ENCODE assay signal across 16 cellular contexts in genomic region chr14:95499354-95499750, GRCh38. TPM values are rescaled to one million over a fixed set of nuclear protein-coding genes. Genes with fewer than 3 reads are reported as not detected.
A peak's percentile ranks its signal among the peaks of the same experiment; 100 is the strongest.
DNase-seq lines count a peak whose midpoint lies in the region; ATAC-seq and TF ChIP-seq lines count a peak whose summit lies in the region.
"Had no signal": no experiment of that assay in that cellular context is flagged by ENCODE, and none has a peak within 500 bp of the region (broad histone marks: within the 10 kb centered on the region; RNA-seq: fewer than 3 reads in every experiment).

No MANE protein-coding gene starts in this region.

- H3K4me2 ChIP-seq in neural progenitor cell, result no peak overlapping the region

- no peak overlapping the region for H2AFZ ChIP-seq in neural progenitor cell (replicated peaks)

- H3K4me1 Mint-ChIP-seq in CD4-positive, alpha-beta memory T cell, result peaks cover 53 to 90% (median 73%) of the 10 kb centered on the region in 4 donors
- H3K4me1 Mint-ChIP-seq in activated T-helper 17 cell treated with anti-CD3 and anti-CD28 coated beads, Interleukin-2, amount 50 U/mL, for 72 hours, result peaks cover 55% of the 10 kb centered on the region
- peaks cover 43% of the 10 kb centered on the region for H3K4me1 Mint-ChIP-seq in neural progenitor cell
- peaks cover 50 to 83% (median 77%) of the 10 kb centered on the region in 7 donors for H3K4me1 Mint-ChIP-seq in naive thymus-derived CD4-positive, alpha-beta T cell

- no peak for DNase-seq in activated CD4-positive, CD25-positive, alpha-beta regulatory T cell treated with anti-CD3 and anti-CD28 coated beads, Interleukin-2, amount 50 U/mL, for 72 hours
- DNase-seq in CD4-positive, alpha-beta memory T cell, result no peak
- DNase-seq in neural progenitor cell (ENCODE audit: low spot score) (no peak), T1000 (lab: John Stamatoyannopoulos, UW) (no peak), posterior vena cava (ENCODE audit: low spot score) (no peak)
- DNase-seq in naive thymus-derived CD4-positive, alpha-beta T cell, result no peak
- DNase-seq: activated CD4-positive, alpha-beta T cell treated with anti-CD3 and anti-CD28 coated beads, Interleukin-2, amount 50 U/mL, for 4 hours; activated gamma-delta T cell treated with Interleukin-2 at 50 U/mL for 16 hours; effector CD8-positive, alpha-beta T cell; lower lobe of right lung; NCI-H526 treated with DMSO at 0.1 percent for 48 hours; RPMI8226 had no signal

- H3K36me3 ChIP-seq in CD4-positive, alpha-beta memory T cell (ENCODE audit: insufficient read depth, low read length), result peaks cover 7% of the 10 kb centered on the region
- no peaks in the 10 kb centered on the region for H3K36me3 ChIP-seq in neural progenitor cell
- H3K36me3 ChIP-seq in naive thymus-derived CD4-positive, alpha-beta T cell (ENCODE audit: control insufficient read depth in 2 of 3, insufficient read depth in 3 of 3, low read length in 3 of 3), result peaks cover 0 to 32% (median 0%) of the 10 kb centered on the region in 3 experiments
- H3K36me3 ChIP-seq: thyroid gland had no signal

- no peak overlapping the region for H3K4me3 ChIP-seq in CD4-positive, alpha-beta memory T cell (ENCODE audit: low read length in 2 of 2)
- H3K4me3 ChIP-seq in neural progenitor cell, result no peak overlapping the region
- H3K4me3 ChIP-seq in naive thymus-derived CD4-positive, alpha-beta T cell (ENCODE audit: low read length), result no peak overlapping the region
- H3K4me3 ChIP-seq: lower lobe of right lung, thyroid gland had no signal

- H3F3A ChIP-seq in neural progenitor cell (ENCODE audit: low read depth), result no peaks in the 10 kb centered on the region

- H3K27me3 Mint-ChIP-seq in CD4-positive, alpha-beta memory T cell, result no peaks in the 10 kb centered on the region
- no peaks in the 10 kb centered on the region for H3K27me3 Mint-ChIP-seq in activated T-helper 17 cell treated with anti-CD3 and anti-CD28 coated beads, Interleukin-2, amount 50 U/mL, for 72 hours
- peaks cover 18% of the 10 kb centered on the region for H3K27me3 Mint-ChIP-seq in neural progenitor cell (ENCODE audit: insufficient read depth, low read depth)
- H3K27me3 Mint-ChIP-seq in naive thymus-derived CD4-positive, alpha-beta T cell, result no peaks in the 10 kb centered on the region
- H3K27me3 Mint-ChIP-seq: natural killer cell treated with Interleukin-12 subunit alpha and Interleukin-12 subunit beta and Interleukin-15 and Interleukin-18, amount 100 ng/mL, for 72 hours had no signal

- POLR2A ChIA-PET in CD4-positive, alpha-beta memory T cell (lab: Charles Lee; ENCODE audit: partially characterized antibody), result interaction anchor here (1.7 kb wide), 1 partner anchor 37 kb away, joined by 5 read pairs; no protein-coding TSS in a partner anchor
- POLR2A ChIA-PET in naive thymus-derived CD4-positive, alpha-beta T cell (lab: Charles Lee), result no interaction called here

- ATAC-seq in activated CD4-positive, CD25-positive, alpha-beta regulatory T cell treated with anti-CD3 and anti-CD28 coated beads, Interleukin-2, amount 50 U/mL, for 24 hours, result peak; percentile 21 to 28
- peak; percentile 37 for ATAC-seq in activated T-helper 17 cell treated with anti-CD3 and anti-CD28 coated beads, Interleukin-2, amount 50 U/mL, for 72 hours (replicated peaks)
- no peak for ATAC-seq in naive thymus-derived CD4-positive, alpha-beta T cell
- ATAC-seq: lower lobe of right lung; natural killer cell treated with Interleukin-12 subunit alpha and Interleukin-12 subunit beta and Interleukin-15 and Interleukin-18, amount 100 ng/mL, for 72 hours had no signal

- H3K27ac Mint-ChIP-seq in CD4-positive, alpha-beta memory T cell, result peak overlapping the region in 6 of 7 donors; percentile 40 to 88 (median 68)
- peak overlapping the region; percentile 79 for H3K27ac Mint-ChIP-seq in activated T-helper 17 cell treated with anti-CD3 and anti-CD28 coated beads, Interleukin-2, amount 50 U/mL, for 72 hours
- H3K27ac Mint-ChIP-seq in neural progenitor cell, result peak overlapping the region; percentile 18
- H3K27ac Mint-ChIP-seq in naive thymus-derived CD4-positive, alpha-beta T cell, result peak overlapping the region in 4 of 9 donors; percentile 6 to 59 (median 22)
- H3K27ac Mint-ChIP-seq: natural killer cell treated with Interleukin-12 subunit alpha and Interleukin-12 subunit beta and Interleukin-15 and Interleukin-18, amount 100 ng/mL, for 72 hours had no signal

- peaks cover 14 to 36% of the 10 kb centered on the region in 2 donors for H3K36me3 Mint-ChIP-seq in CD4-positive, alpha-beta memory T cell
- H3K36me3 Mint-ChIP-seq in activated T-helper 17 cell treated with anti-CD3 and anti-CD28 coated beads, Interleukin-2, amount 50 U/mL, for 72 hours (ENCODE audit: low read depth), result peaks cover 67% of the 10 kb centered on the region
- no peaks in the 10 kb centered on the region for H3K36me3 Mint-ChIP-seq in neural progenitor cell
- peaks cover 6 to 15% (median 11%) of the 10 kb centered on the region in 5 donors for H3K36me3 Mint-ChIP-seq in naive thymus-derived CD4-positive, alpha-beta T cell

- no peaks in the 10 kb centered on the region for H3K27me3 ChIP-seq in CD4-positive, alpha-beta memory T cell (ENCODE audit: insufficient read depth, low read length)
- H3K27me3 ChIP-seq in neural progenitor cell, result no peaks in the 10 kb centered on the region
- no peaks in the 10 kb centered on the region for H3K27me3 ChIP-seq in naive thymus-derived CD4-positive, alpha-beta T cell (ENCODE audit: control insufficient read depth in 2 of 2, insufficient read depth in 2 of 2, low read length in 2 of 2)
- H3K27me3 ChIP-seq: thyroid gland had no signal

- H4K20me1 ChIP-seq in neural progenitor cell (ENCODE audit: low read depth), result no peaks in the 10 kb centered on the region

- intact Hi-C loops in CD4-positive, alpha-beta memory T cell (cut with micrococcal nuclease), result no loop called here
- intact Hi-C loops in naive thymus-derived CD4-positive, alpha-beta T cell (cut with micrococcal nuclease), result loop anchor here (2.0 to 5.0 kb wide), 2 partner anchors 15 to 33 kb away; no protein-coding TSS in a partner anchor
- intact Hi-C loops in posterior vena cava (cut with DNase I), result no loop called here

- peaks cover 75% of the 10 kb centered on the region for H3K4me1 ChIP-seq in CD4-positive, alpha-beta memory T cell (ENCODE audit: insufficient read depth, low read length)
- peaks cover 6% of the 10 kb centered on the region for H3K4me1 ChIP-seq in neural progenitor cell
- H3K4me1 ChIP-seq in naive thymus-derived CD4-positive, alpha-beta T cell (ENCODE audit: control insufficient read depth in 2 of 2, insufficient read depth in 2 of 2, low read length in 2 of 2), result peaks cover 22 to 35% of the 10 kb centered on the region in 2 donors

- H3K9ac ChIP-seq in neural progenitor cell, result no peak overlapping the region

- CTCF ChIA-PET in CD4-positive, alpha-beta memory T cell (lab: Charles Lee; ENCODE audit: partially characterized antibody), result no interaction called here
- CTCF ChIA-PET in naive thymus-derived CD4-positive, alpha-beta T cell (lab: Charles Lee), result interaction anchor here (0.9 kb wide), 1 partner anchor 61 kb away, joined by 3 read pairs; no protein-coding TSS in a partner anchor

- H3K79me2 ChIP-seq in neural progenitor cell (ENCODE audit: low read depth), result no peaks in the 10 kb centered on the region

- TF ChIP-seq CTCF in neural progenitor cell (IDR thresholded peaks at IDR 0.05), result no peak

- H3K9me3 Mint-ChIP-seq in CD4-positive, alpha-beta memory T cell, result no peaks in the 10 kb centered on the region
- H3K9me3 Mint-ChIP-seq in activated T-helper 17 cell treated with anti-CD3 and anti-CD28 coated beads, Interleukin-2, amount 50 U/mL, for 72 hours, result no peaks in the 10 kb centered on the region
- no peaks in the 10 kb centered on the region for H3K9me3 Mint-ChIP-seq in neural progenitor cell
- H3K9me3 Mint-ChIP-seq in naive thymus-derived CD4-positive, alpha-beta T cell, result no peaks in the 10 kb centered on the region
- H3K9me3 Mint-ChIP-seq: natural killer cell treated with Interleukin-12 subunit alpha and Interleukin-12 subunit beta and Interleukin-15 and Interleukin-18, amount 100 ng/mL, for 72 hours had no signal

- peak overlapping the region in 1 of 8 donors; percentile 9 for H3K4me3 Mint-ChIP-seq in CD4-positive, alpha-beta memory T cell
- peak overlapping the region; percentile 41 for H3K4me3 Mint-ChIP-seq in activated T-helper 17 cell treated with anti-CD3 and anti-CD28 coated beads, Interleukin-2, amount 50 U/mL, for 72 hours
- no peak overlapping the region for H3K4me3 Mint-ChIP-seq in neural progenitor cell
- peak overlapping the region in 1 of 10 donors; percentile 9 for H3K4me3 Mint-ChIP-seq in naive thymus-derived CD4-positive, alpha-beta T cell
- H3K4me3 Mint-ChIP-seq: natural killer cell treated with Interleukin-12 subunit alpha and Interleukin-12 subunit beta and Interleukin-15 and Interleukin-18, amount 100 ng/mL, for 72 hours had no signal

- no peaks in the 10 kb centered on the region for H3K9me3 ChIP-seq in CD4-positive, alpha-beta memory T cell (ENCODE audit: control insufficient read depth in 1 of 2, low read length in 2 of 2)
- no peaks in the 10 kb centered on the region for H3K9me3 ChIP-seq in neural progenitor cell (ENCODE audit: low read depth)
- H3K9me3 ChIP-seq in naive thymus-derived CD4-positive, alpha-beta T cell (ENCODE audit: control insufficient read depth in 2 of 3, low read length in 3 of 3), result no peaks in the 10 kb centered on the region
- H3K9me3 ChIP-seq: lower lobe of right lung, thyroid gland had no signal

- no peak overlapping the region for H3K27ac ChIP-seq in CD4-positive, alpha-beta memory T cell (ENCODE audit: low read depth, low read length)
- no peak overlapping the region for H3K27ac ChIP-seq in neural progenitor cell
- no peak overlapping the region for H3K27ac ChIP-seq in naive thymus-derived CD4-positive, alpha-beta T cell (ENCODE audit: low read depth, low read length)
- H3K27ac ChIP-seq: lower lobe of right lung had no signal

RNA-seq across cellular contexts. Expression of gene SYNE3, which starts 17.1 kb away (rescaled TPM):
- 10 to 100 TPM; 47.7 to 52.2 TPM for total RNA-seq in CD4-positive, alpha-beta memory T cell
- 1 to 10 TPM; 4.3 to 9.0 TPM for polyA plus RNA-seq in CD4-positive, alpha-beta memory T cell
- 10 to 100 TPM; 78.9 to 79.1 TPM for total RNA-seq in activated T-helper 17 cell treated with anti-CD3 and anti-CD28 coated beads, Interleukin-2, amount 50 U/mL, for 72 hours
- total RNA-seq in neural progenitor cell (ENCODE audit: low replicate concordance) (0.03 and 0.06 TPM in 2 replicates), posterior vena cava (10 to 100 TPM; 35.7 to 40.0 TPM)
- 10 to 100 TPM; 46.7 to 83.9 (median 52.5) TPM for total RNA-seq in naive thymus-derived CD4-positive, alpha-beta T cell
- 1 to 10 TPM; 6.8 to 7.0 TPM for polyA plus RNA-seq in naive thymus-derived CD4-positive, alpha-beta T cell

RNA-seq across cellular contexts. Expression of gene GLRX5, which starts 35.5 kb away (rescaled TPM):
- 10 to 100 TPM; 17.6 to 18.7 TPM for total RNA-seq in CD4-positive, alpha-beta memory T cell
- polyA plus RNA-seq in CD4-positive, alpha-beta memory T cell, result 10 to 100 TPM; 60.3 to 74.7 TPM
- 10 to 100 TPM; 21.5 to 61.4 TPM for total RNA-seq in activated T-helper 17 cell treated with anti-CD3 and anti-CD28 coated beads, Interleukin-2, amount 50 U/mL, for 72 hours
- total RNA-seq in neural progenitor cell (ENCODE audit: low replicate concordance) (71.8 and 99.9 TPM in 2 replicates), posterior vena cava (10 to 100 TPM; 21.7 to 25.6 TPM)
- 10 to 100 TPM; 12.3 to 31.6 (median 19.8) TPM for total RNA-seq in naive thymus-derived CD4-positive, alpha-beta T cell
- polyA plus RNA-seq in naive thymus-derived CD4-positive, alpha-beta T cell, result 10 to 100 TPM; 55.2 to 56.9 TPM

Comparison
In these comparisons a context has a peak if more than half of its experiments do, and no peak if none do; other contexts are left out.
1. RNA of gene SYNE3, which starts 17.1 kb away (total RNA-seq): 78.9 to 79.1 TPM in activated T-helper 17 cell treated with anti-CD3 and anti-CD28 coated beads, Interleukin-2, amount 50 U/mL, for 72 hours, 46.7 to 83.9 TPM in naive thymus-derived CD4-positive, alpha-beta T cell, 47.7 to 52.2 TPM in CD4-positive, alpha-beta memory T cell and 35.7 to 40.0 TPM in posterior vena cava; 0.03 to 0.06 TPM in neural progenitor cell; every median in the first group is over 10 times any median in the second.
2. intact Hi-C loops: an anchor here in naive thymus-derived CD4-positive, alpha-beta T cell (2.0 to 5.0 kb wide); none called in CD4-positive, alpha-beta memory T cell and posterior vena cava.